In genomic region chr9:126842220-126842842, GRCh38 we compare ENCODE assay signal across 1 cellular context.
TF ChIP-seq lines count a peak whose summit lies in the region.

No MANE protein-coding gene starts in this region.

TF ChIP-seq in K562, 482 proteins besides CTCF, POLR2A, EP300 and RAD21 (continued from another document):
- TF ChIP-seq MAX (CRISPR knock-in tag; IDR thresholded peaks at IDR 0.05) = peak; percentile 74
- TF ChIP-seq DMBX1 (CRISPR knock-in tag; IDR thresholded peaks at IDR 0.05; ENCODE audit: borderline replicate concordance) = peak; percentile 53; the same call in 1 of the 2 replicates
- TF ChIP-seq ATF2 (CRISPR knock-in tag; IDR thresholded peaks at IDR 0.05) = no peak
- TF ChIP-seq SP1 (CRISPR knock-in tag; IDR thresholded peaks at IDR 0.05) = no peak
- 0 out of 2 replicates have a peak, but pooled peaks have one; percentile 33 for TF ChIP-seq SMAD3 (CRISPR knock-in tag; conservative IDR thresholded peaks at IDR 0.05)
- peak; percentile 36; the same call in 1 of the 2 replicates for TF ChIP-seq CXXC5 (CRISPR knock-in tag; IDR thresholded peaks at IDR 0.05)
- TF ChIP-seq SP2 (IDR thresholded peaks at IDR 0.05; ENCODE audit: extremely low read depth, low read depth, low read length, poor library complexity, severe bottlenecking) = no peak
